In the genomic region with DNA sequence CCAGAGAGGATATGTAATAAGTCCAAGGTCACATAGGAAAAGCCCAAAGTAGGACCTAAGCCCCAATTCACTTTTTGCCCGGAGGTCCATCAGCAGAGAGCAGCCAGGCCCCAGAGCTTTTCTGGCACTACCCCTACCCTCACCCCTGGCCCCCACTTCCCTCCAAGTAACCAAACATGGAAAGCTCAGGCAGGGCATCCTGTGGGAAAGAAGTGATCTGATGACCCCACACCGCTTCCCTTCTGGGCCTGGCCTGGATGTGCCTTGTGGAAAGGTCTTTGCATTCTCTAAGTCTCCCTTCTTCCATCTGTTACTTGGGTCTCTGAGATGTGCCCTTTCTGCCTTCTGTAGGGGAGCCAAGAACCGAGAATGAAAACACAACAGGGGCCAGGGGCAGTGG, we compare ENCODE assay signal across 7 cellular contexts.
"Had no signal": no experiment of that assay in that cellular context is flagged by ENCODE, and none has a peak within 500 bp of the region (broad histone marks: within the 10 kb centered on the region; RNA-seq: fewer than 3 reads in every experiment).

No MANE protein-coding gene starts in this region.

- H2AFZ ChIP-seq: GM23338 had no signal

- H3K27ac ChIP-seq: HL-60 had no signal

- DNase-seq: H7, HCEC 1CT, KBM-7 had no signal

- H3K4me3 ChIP-seq: GM23338 had no signal

- ATAC-seq: GM23338, HepG2 had no signal

- H3K4me3 Mint-ChIP-seq: GM23338, IgD-negative memory B cell had no signal

- H3K4me2 ChIP-seq: GM23338 had no signal

- FAIRE-seq: HepG2 had no signal

- H3K27ac Mint-ChIP-seq: GM23338 had no signal

- H3K9me3 Mint-ChIP-seq: GM23338 had no signal
